ENCODE assay signal across 17 cellular contexts in genomic region chr14:71432334-71432733, GRCh38.
"Had no signal": no experiment of that assay in that cellular context is flagged by ENCODE, and none has a peak within 500 bp of the region (broad histone marks: within the 10 kb centered on the region; RNA-seq: fewer than 3 reads in every experiment).

No MANE protein-coding gene starts in this region.

- H3K4me3 Mint-ChIP-seq: activated CD8-positive, alpha-beta T cell treated with anti-CD3 and anti-CD28 coated beads, Interleukin-2, amount 10 ng/mL, durations not matched to agents 7 days and 5 days; activated naive CD8-positive, alpha-beta T cell treated with anti-CD3 and anti-CD28 coated beads, Interleukin-2, amount 10 ng/mL, durations not matched to agents 7 days and 5 days; activated T-cell treated with anti-CD3 and anti-CD28 coated beads, Interleukin-2, amount 50 U/mL, for 24 hours; naive thymus-derived CD4-positive, alpha-beta T cell had no signal

- DNase-seq: activated CD4-positive, alpha-beta T cell treated with anti-CD3 and anti-CD28 coated beads for 4 hours; activated CD8-positive, alpha-beta T cell treated with anti-CD3 and anti-CD28 coated beads, Interleukin-2, amount 10 ng/mL, durations not matched to agents 7 days and 5 days; activated naive CD4-positive, alpha-beta T cell treated with Interleukin-2 at 50 U/mL for 16 hours; activated naive CD8-positive, alpha-beta T cell treated with anti-CD3 and anti-CD28 coated beads, Interleukin-2, amount 10 ng/mL, durations not matched to agents 7 days and 5 days; activated T-cell treated with anti-CD3 and anti-CD28 coated beads, Interleukin-2, amount 50 U/mL, for 24 hours; amygdala; foreskin keratinocyte; hypothalamus; islet precursor cell; mammary epithelial cell; spleen; stimulated activated CD4-positive, alpha-beta T cell treated with anti-CD3 and anti-CD28 coated beads, Interleukin-4, amount 100 ng/mL, for 4 hours; stimulated activated naive CD4-positive, alpha-beta T cell; SW 1271 had no signal

- H3K9me3 Mint-ChIP-seq: activated T-cell treated with anti-CD3 and anti-CD28 coated beads, Interleukin-2, amount 50 U/mL, for 24 hours had no signal

- H3K27ac ChIP-seq: epithelial cell of prostate, foreskin keratinocyte had no signal

- H3K27me3 ChIP-seq: foreskin keratinocyte, spleen had no signal

- H3K4me1 ChIP-seq: foreskin keratinocyte had no signal

- H3K4me3 ChIP-seq: spleen had no signal

- ATAC-seq: activated CD8-positive, alpha-beta T cell treated with anti-CD3 and anti-CD28 coated beads, Interleukin-2, amount 10 ng/mL, durations not matched to agents 7 days and 5 days; foreskin keratinocyte; naive thymus-derived CD4-positive, alpha-beta T cell had no signal

- H3K27me3 Mint-ChIP-seq: activated naive CD8-positive, alpha-beta T cell treated with anti-CD3 and anti-CD28 coated beads, Interleukin-2, amount 10 ng/mL, durations not matched to agents 7 days and 5 days; activated T-cell treated with anti-CD3 and anti-CD28 coated beads, Interleukin-2, amount 50 U/mL, for 24 hours; naive thymus-derived CD4-positive, alpha-beta T cell had no signal

- H3K27ac Mint-ChIP-seq: activated CD8-positive, alpha-beta T cell treated with anti-CD3 and anti-CD28 coated beads, Interleukin-2, amount 10 ng/mL, durations not matched to agents 7 days and 5 days; activated naive CD8-positive, alpha-beta T cell treated with anti-CD3 and anti-CD28 coated beads, Interleukin-2, amount 10 ng/mL, durations not matched to agents 7 days and 5 days; activated T-cell treated with anti-CD3 and anti-CD28 coated beads, Interleukin-2, amount 50 U/mL, for 24 hours; activated T-helper 2 cell treated with anti-CD3 and anti-CD28 coated beads, Interferon-gamma antibody, Interleukin-2, Interleukin-4, amounts not matched to agents 10 μg/mL and 5 μg/mL and 100 μg/mL, durations not matched to agents 14 hours and 24 hours and 36 hours had no signal
